15 cellular contexts compared by ENCODE assay signal in the genomic region with DNA sequence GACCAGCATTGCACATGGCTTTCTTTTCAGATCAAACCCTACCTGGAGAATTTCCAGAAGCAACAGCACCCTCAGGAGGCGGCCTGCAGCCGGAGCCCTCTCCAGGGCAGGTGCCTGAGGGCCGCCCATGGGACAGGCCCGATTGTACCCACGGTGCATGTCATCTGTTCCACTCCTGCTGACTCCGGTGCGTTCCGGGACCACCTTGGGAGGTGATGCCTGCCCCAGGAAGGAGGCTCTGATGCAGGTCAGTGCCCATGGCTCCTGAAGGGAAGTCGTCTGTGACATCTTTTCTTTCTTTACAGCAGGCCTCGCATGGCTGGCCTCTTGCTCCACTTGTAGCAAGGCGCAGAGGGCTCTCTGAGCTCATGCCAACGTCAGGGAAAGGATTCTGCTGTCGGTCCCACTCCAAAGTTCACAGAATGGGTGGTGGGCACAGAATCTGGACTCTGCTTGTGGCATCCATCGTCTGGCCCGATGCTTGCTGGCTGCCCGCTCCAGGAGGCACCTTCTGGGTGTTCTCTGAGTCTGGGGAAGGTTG.
"Had no signal": no experiment of that assay in that cellular context is flagged by ENCODE, and none has a peak within 500 bp of the region (broad histone marks: within the 10 kb centered on the region; RNA-seq: fewer than 3 reads in every experiment).

No MANE protein-coding gene starts in this region.

- H3K27ac ChIP-seq: breast epithelium, gastroesophageal sphincter, hepatocyte, tibial artery, vagina had no signal

- H3K4me1 ChIP-seq: breast epithelium, gastroesophageal sphincter, tibial artery, vagina had no signal

- H3K9me3 ChIP-seq: breast epithelium, gastroesophageal sphincter, tibial artery, vagina had no signal

- H3K9me3 Mint-ChIP-seq: activated naive CD8-positive, alpha-beta T cell treated with anti-CD3 and anti-CD28 coated beads for 36 hours; natural killer cell had no signal

- H3K27ac Mint-ChIP-seq: activated naive CD8-positive, alpha-beta T cell treated with anti-CD3 and anti-CD28 coated beads for 36 hours; memory B cell; natural killer cell had no signal

- H2AFZ ChIP-seq: hepatocyte had no signal

- H3K79me2 ChIP-seq: hepatocyte had no signal

- H3K27me3 ChIP-seq: breast epithelium, hepatocyte, tibial artery, vagina had no signal

- DNase-seq: activated effector memory CD4-positive, alpha-beta T cell treated with Interleukin-2 at 50 U/mL for 16 hours; activated naive CD8-positive, alpha-beta T cell treated with anti-CD3 and anti-CD28 coated beads for 36 hours; anterior cingulate cortex; left colon; natural killer cell; nucleus accumbens; stimulated activated CD4-positive, alpha-beta T cell treated with anti-CD3 and anti-CD28 coated beads, Interleukin-15, amount 100 ng/mL, for 24 hours; stimulated activated CD4-positive, alpha-beta T cell treated with anti-CD3 and anti-CD28 coated beads, Interleukin-4, amount 100 ng/mL, for 4 hours had no signal

- H3K4me3 Mint-ChIP-seq: activated naive CD8-positive, alpha-beta T cell treated with anti-CD3 and anti-CD28 coated beads for 36 hours; memory B cell; natural killer cell had no signal

- H3K36me3 ChIP-seq: breast epithelium, gastroesophageal sphincter, tibial artery, vagina had no signal

- H3K4me3 ChIP-seq: breast epithelium, gastroesophageal sphincter, hepatocyte, tibial artery, vagina had no signal

- H3K4me1 Mint-ChIP-seq: activated naive CD8-positive, alpha-beta T cell treated with anti-CD3 and anti-CD28 coated beads for 36 hours; memory B cell; natural killer cell had no signal

- ATAC-seq: activated CD4-positive, CD25-positive, alpha-beta regulatory T cell treated with anti-CD3 and anti-CD28 coated beads, Interleukin-2, amount 50 U/mL, for 24 hours; gastroesophageal sphincter; left colon; natural killer cell had no signal

- H3K4me2 ChIP-seq: hepatocyte had no signal

- H3K36me3 Mint-ChIP-seq: activated naive CD8-positive, alpha-beta T cell treated with anti-CD3 and anti-CD28 coated beads for 36 hours; memory B cell; natural killer cell had no signal
